1 cellular context compared by ENCODE assay signal in genomic region chr11:64248578-64248977, GRCh38.
TF ChIP-seq lines count a peak whose summit lies in the region.

No MANE protein-coding gene starts in this region.

TF ChIP-seq in H1, 55 proteins besides CTCF, POLR2A, EP300 and RAD21:
- 0 out of 2 replicates have a peak, but pooled peaks have one; percentile 11 for TF ChIP-seq TAF1 (IDR thresholded peaks at IDR 0.05; ENCODE audit: low read depth, low read length)
- TF ChIP-seq TBP (IDR thresholded peaks at IDR 0.05; ENCODE audit: low read depth, low read length) = peak; percentile 42; the same call in 1 of the 2 replicates
- no peak for TF ChIP-seq CEBPB (IDR thresholded peaks at IDR 0.05; ENCODE audit: low read depth, low read length)
